ENCODE assay signal across 8 cellular contexts in genomic region chr1:23544444-23545389, GRCh38. TPM values are rescaled to one million over a fixed set of nuclear protein-coding genes. Genes with fewer than 3 reads are reported as not detected.
DNase-seq lines count a peak whose midpoint lies in the region; ATAC-seq and TF ChIP-seq lines count a peak whose summit lies in the region.

No MANE protein-coding gene starts in this region.

- H3K9me2 ChIP-seq in OCI-LY1 (ENCODE audit: low read depth, low read length) = no peaks in the 10 kb centered on the region

- no peak overlapping the region for H3K9ac ChIP-seq in OCI-LY1 (ENCODE audit: low read length)

- no peaks in the 10 kb centered on the region for H4K20me1 ChIP-seq in OCI-LY1 (ENCODE audit: insufficient read depth, low read length)

- H3K27me3 ChIP-seq in CD8-positive, alpha-beta memory T cell (ENCODE audit: insufficient read depth, low read length, poor library complexity, severe bottlenecking) = no peaks in the 10 kb centered on the region
- no peaks in the 10 kb centered on the region for H3K27me3 ChIP-seq in OCI-LY1 (ENCODE audit: insufficient read depth, low read length)
- no peaks in the 10 kb centered on the region for H3K27me3 ChIP-seq in naive thymus-derived CD4-positive, alpha-beta T cell (ENCODE audit: control insufficient read depth in 2 of 2, insufficient read depth in 2 of 2, low read length in 2 of 2)

- ATAC-seq in esophagus mucosa (peak; percentile 63), HG02981 (IDR thresholded peaks at IDR 0.05; ENCODE audit: unreplicated experiment) (no peak)
- ATAC-seq in naive thymus-derived CD4-positive, alpha-beta T cell = peak; percentile 54

- peak overlapping the region in 2 of 8 donors; percentile 56 to 67 for H3K27ac Mint-ChIP-seq in CD8-positive, alpha-beta memory T cell
- H3K27ac Mint-ChIP-seq in naive thymus-derived CD4-positive, alpha-beta T cell = no peak overlapping the region

- no peaks in the 10 kb centered on the region for H3K9me3 ChIP-seq in CD8-positive, alpha-beta memory T cell (ENCODE audit: low read length)
- no peaks in the 10 kb centered on the region for H3K9me3 ChIP-seq in OCI-LY1 (ENCODE audit: low read length)
- no peaks in the 10 kb centered on the region for H3K9me3 ChIP-seq in naive thymus-derived CD4-positive, alpha-beta T cell (ENCODE audit: control insufficient read depth in 2 of 3, low read length in 3 of 3)

- peaks cover 0 to 3% of the 10 kb centered on the region in 2 donors for H3K27me3 Mint-ChIP-seq in CD8-positive, alpha-beta memory T cell
- no peaks in the 10 kb centered on the region for H3K27me3 Mint-ChIP-seq in naive thymus-derived CD4-positive, alpha-beta T cell

- H3K79me2 ChIP-seq in OCI-LY1 (ENCODE audit: insufficient read depth, low read length) = no peaks in the 10 kb centered on the region

- H3K36me3 Mint-ChIP-seq in CD8-positive, alpha-beta memory T cell = peaks cover 0 to 1% (median 0%) of the 10 kb centered on the region in 3 donors
- no peaks in the 10 kb centered on the region for H3K36me3 Mint-ChIP-seq in naive thymus-derived CD4-positive, alpha-beta T cell

- no peaks in the 10 kb centered on the region for H3F3A ChIP-seq in OCI-LY1 (ENCODE audit: insufficient read depth, low read length)

- CTCF ChIA-PET in CD8-positive, alpha-beta memory T cell (lab: Charles Lee) = interaction anchor here (0.6 to 34.1 kb wide), 27 partner anchors 9 to 103 kb away, joined by 3 to 588 read pairs (median 5); partner anchors contain the start of genes ASAP3, E2F2 and ID3
- CTCF ChIA-PET in naive thymus-derived CD4-positive, alpha-beta T cell (lab: Charles Lee) = interaction anchor here (0.6 to 25.8 kb wide), 21 partner anchors 12 to 205 kb away, joined by 3 to 643 read pairs (median 3); partner anchors contain the start of genes E2F2 and ID3

- POLR2A ChIA-PET in CD8-positive, alpha-beta memory T cell (lab: Charles Lee) = interaction anchor here (0.6 to 3.4 kb wide), 5 partner anchors 10 to 92 kb away, joined by 3 to 22 read pairs (median 4); no protein-coding TSS in a partner anchor
- POLR2A ChIA-PET in naive thymus-derived CD4-positive, alpha-beta T cell (lab: Charles Lee) = interaction anchor here (0.6 to 19.0 kb wide), 13 partner anchors 10 to 100 kb away, joined by 3 to 559 read pairs (median 6); partner anchors contain the start of gene ID3

- no peak overlapping the region for H3K27ac ChIP-seq in CD8-positive, alpha-beta memory T cell (ENCODE audit: low read depth, low read length)
- peak overlapping the region; percentile 32 for H3K27ac ChIP-seq in OCI-LY1 (ENCODE audit: low read depth, low read length, poor library complexity, severe bottlenecking)
- H3K27ac ChIP-seq in naive thymus-derived CD4-positive, alpha-beta T cell (ENCODE audit: low read depth, low read length) = no peak overlapping the region

- H3K4me3 ChIP-seq in CD8-positive, alpha-beta memory T cell (ENCODE audit: low read length) = no peak overlapping the region
- no peak overlapping the region for H3K4me3 ChIP-seq in OCI-LY1 (ENCODE audit: low read depth, low read length, poor library complexity, severe bottlenecking)
- no peak overlapping the region for H3K4me3 ChIP-seq in naive thymus-derived CD4-positive, alpha-beta T cell (ENCODE audit: low read length)

- no peak overlapping the region for H3K4me3 Mint-ChIP-seq in CD8-positive, alpha-beta memory T cell
- no peak overlapping the region for H3K4me3 Mint-ChIP-seq in naive thymus-derived CD4-positive, alpha-beta T cell

- intact Hi-C loops in naive thymus-derived CD4-positive, alpha-beta T cell (cut with micrococcal nuclease) = loop anchor here (1.0 to 2.0 kb wide), 3 partner anchors 10 to 93 kb away; no protein-coding TSS in a partner anchor

- H3K4me1 ChIP-seq in CD8-positive, alpha-beta memory T cell (ENCODE audit: insufficient read depth, low read length) = peaks cover 17% of the 10 kb centered on the region
- peaks cover 47% of the 10 kb centered on the region for H3K4me1 ChIP-seq in OCI-LY1 (ENCODE audit: insufficient read depth, low read length, severe bottlenecking)
- H3K4me1 ChIP-seq in naive thymus-derived CD4-positive, alpha-beta T cell (ENCODE audit: control insufficient read depth in 2 of 2, insufficient read depth in 2 of 2, low read length in 2 of 2) = peaks cover 10 to 18% of the 10 kb centered on the region in 2 donors

- no peaks in the 10 kb centered on the region for H3K9me3 Mint-ChIP-seq in CD8-positive, alpha-beta memory T cell
- peaks cover 0 to 4% (median 0%) of the 10 kb centered on the region in 11 donors for H3K9me3 Mint-ChIP-seq in naive thymus-derived CD4-positive, alpha-beta T cell

- no peak overlapping the region for H3K4me2 ChIP-seq in OCI-LY1 (ENCODE audit: low read length)

- H2AFZ ChIP-seq in OCI-LY1 (ENCODE audit: low read length) = no peak overlapping the region

- H3K36me3 ChIP-seq in CD8-positive, alpha-beta memory T cell (ENCODE audit: insufficient read depth, low read length) = no peaks in the 10 kb centered on the region
- no peaks in the 10 kb centered on the region for H3K36me3 ChIP-seq in OCI-LY1 (ENCODE audit: insufficient read depth, low read length)
- H3K36me3 ChIP-seq in naive thymus-derived CD4-positive, alpha-beta T cell (ENCODE audit: control insufficient read depth in 2 of 3, insufficient read depth in 3 of 3, low read length in 3 of 3) = no peaks in the 10 kb centered on the region

- peak; percentile 94 for TF ChIP-seq CTCF in OCI-LY1 (IDR thresholded peaks at IDR 0.05; ENCODE audit: low read length)

- peak; percentile 49 to 79 (median 61) for DNase-seq in CD8-positive, alpha-beta memory T cell
- peak in 59 of 76 experiments; percentile 5 to 73 (median 39) for DNase-seq in HUDEP-2 (lab: John Stamatoyannopoulos, UW; ENCODE audit: unreplicated experiment in 76 of 76)
- DNase-seq in activated T-cell treated with anti-CD3 and anti-CD28 coated beads for 4 hours = peak; percentile 59
- peak; percentile 49 to 72 (median 60) for DNase-seq in naive thymus-derived CD4-positive, alpha-beta T cell
- DNase-seq in superior temporal gyrus (ENCODE audit: extremely low spot score) = peak; percentile 91

- H3K4me1 Mint-ChIP-seq in CD8-positive, alpha-beta memory T cell = peaks cover 10 to 16% (median 11%) of the 10 kb centered on the region in 3 donors
- peaks cover 4 to 43% (median 24%) of the 10 kb centered on the region in 7 donors for H3K4me1 Mint-ChIP-seq in naive thymus-derived CD4-positive, alpha-beta T cell

RNA-seq across cellular contexts. Expression of gene E2F2, which starts 13.7 kb away (rescaled TPM):
- 10 to 100 TPM; 19.1 to 19.6 TPM for total RNA-seq in CD8-positive, alpha-beta memory T cell
- polyA plus RNA-seq in CD8-positive, alpha-beta memory T cell = 0.76 TPM
- total RNA-seq in esophagus mucosa = 13.9 TPM
- 10 to 100 TPM in 1 of 5 experiments, 1 to 10 TPM in 1, under 1 TPM in 2, not detected in 1; 0.14 to 65.7 (median 2.5) TPM for total RNA-seq in naive thymus-derived CD4-positive, alpha-beta T cell
- not detected for polyA plus RNA-seq in naive thymus-derived CD4-positive, alpha-beta T cell

RNA-seq across cellular contexts. Expression of gene ID3, which starts 14.6 kb away (rescaled TPM):
- total RNA-seq in CD8-positive, alpha-beta memory T cell = 10 to 100 TPM; 18.4 to 19.3 TPM
- polyA plus RNA-seq in CD8-positive, alpha-beta memory T cell = 4.7 TPM
- 25.7 TPM for total RNA-seq in esophagus mucosa
- 10 to 100 TPM; 14.8 to 89.4 (median 34.1) TPM for total RNA-seq in naive thymus-derived CD4-positive, alpha-beta T cell
- polyA plus RNA-seq in naive thymus-derived CD4-positive, alpha-beta T cell = 10 to 100 TPM; 13.0 to 28.3 TPM

Comparison
In these comparisons a context has a peak if more than half of its experiments do, and no peak if none do; other contexts are left out.
1. DNase-seq: peak in every context shown above with its lines; median percentile 91 in superior temporal gyrus; 61 in CD8-positive, alpha-beta memory T cell; 60 in naive thymus-derived CD4-positive, alpha-beta T cell; 59 in activated T-cell treated with anti-CD3 and anti-CD28 coated beads for 4 hours; 39 in HUDEP-2.